In the genomic region with DNA sequence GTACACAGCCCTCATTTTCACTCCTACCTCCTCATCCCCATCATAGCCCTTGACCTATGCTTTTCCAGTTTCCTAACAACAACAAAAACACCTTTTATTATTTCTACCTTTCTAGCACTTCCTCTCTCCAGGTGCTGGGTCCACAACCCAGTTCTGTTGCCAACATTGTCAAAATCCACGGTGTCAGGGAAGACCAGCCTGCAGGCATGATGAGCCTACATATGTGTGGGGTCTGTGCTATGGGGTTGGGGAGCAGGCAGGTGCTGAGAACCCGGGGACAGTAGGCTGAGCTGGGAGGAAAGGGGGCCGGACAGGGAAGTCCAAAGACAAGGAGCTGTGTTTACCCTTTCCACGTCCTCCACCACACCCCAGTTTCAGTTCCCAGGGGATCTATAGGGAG, we compare ENCODE assay signal across 9 cellular contexts. TPM values are rescaled to one million over a fixed set of nuclear protein-coding genes. Genes with fewer than 3 reads are reported as not detected.
DNase-seq lines count a peak whose midpoint lies in the region; ATAC-seq and TF ChIP-seq lines count a peak whose summit lies in the region.
"Had no signal": no experiment of that assay in that cellular context is flagged by ENCODE, and none has a peak within 500 bp of the region (broad histone marks: within the 10 kb centered on the region; RNA-seq: fewer than 3 reads in every experiment).

No MANE protein-coding gene starts in this region.

- H3K9me2 ChIP-seq in PC-9 (ENCODE audit: insufficient read depth), result no peaks in the 10 kb centered on the region

- peak overlapping the region; percentile 91 to 98 (median 97) for H3K4me3 Mint-ChIP-seq in CD4-positive, alpha-beta memory T cell

- 48 to 60% (median 60%) methylated on average over 4 of the region's 4 CpGs for WGBS in ovary, 3 donors

- H3K9me3 Mint-ChIP-seq in CD4-positive, alpha-beta memory T cell, result no peaks in the 10 kb centered on the region

- peak overlapping the region; percentile 91 for H3K4me2 ChIP-seq in PC-9

- TF ChIP-seq CTCF in PC-9 (conservative IDR thresholded peaks at IDR 0.05) (no peak), epithelial cell of esophagus (IDR thresholded peaks at IDR 0.05; ENCODE audit: insufficient read depth, low read depth, low read length, missing control alignments) (no peak), ovary (IDR thresholded peaks at IDR 0.05) (no peak)

- H3K36me3 Mint-ChIP-seq in CD4-positive, alpha-beta memory T cell, result peaks cover 31 to 43% of the 10 kb centered on the region in 2 donors

- H3K4me1 ChIP-seq in CD4-positive, alpha-beta memory T cell (ENCODE audit: insufficient read depth, low read length), result peaks cover 34% of the 10 kb centered on the region
- H3K4me1 ChIP-seq in PC-9 (replicated peaks; ENCODE audit: insufficient read depth) (peaks cover 20% of the 10 kb centered on the region), ovary (ENCODE audit: insufficient read depth) (peaks cover 9% of the 10 kb centered on the region)

- H3K27ac ChIP-seq in CD4-positive, alpha-beta memory T cell (ENCODE audit: low read depth, low read length), result peak overlapping the region; percentile 84
- H3K27ac ChIP-seq in PC-9 (no peak overlapping the region), ovary (no peak overlapping the region)

- CTCF ChIA-PET in CD4-positive, alpha-beta memory T cell (lab: Charles Lee; ENCODE audit: partially characterized antibody), result interaction anchor here (0.9 to 12.8 kb wide), 11 partner anchors 10 to 318 kb away, joined by 3 to 212 read pairs (median 8); partner anchors contain the start of genes APOA1 and SIK3
- CTCF ChIA-PET in PC-9 (lab: Charles Lee), result interaction anchor here (0.6 kb wide), 1 partner anchor 41 kb away, joined by 5 read pairs; no protein-coding TSS in a partner anchor

- H3K4me1 Mint-ChIP-seq in CD4-positive, alpha-beta memory T cell, result peaks cover 27 to 60% (median 42%) of the 10 kb centered on the region in 4 donors

- POLR2A ChIA-PET in CD4-positive, alpha-beta memory T cell (lab: Charles Lee; ENCODE audit: partially characterized antibody), result interaction anchor here (1.2 to 6.8 kb wide), 11 partner anchors 16 to 539 kb away, joined by 3 to 100 read pairs (median 7); partner anchors contain the start of genes BUD13, CEP164, SIDT2 and SIK3
- POLR2A ChIA-PET in PC-9 (lab: Charles Lee; ENCODE audit: unreplicated experiment), result no interaction called here

- peaks cover 29% of the 10 kb centered on the region for H3K36me3 ChIP-seq in CD4-positive, alpha-beta memory T cell (ENCODE audit: insufficient read depth, low read length)
- H3K36me3 ChIP-seq in PC-9 (ENCODE audit: low read depth) (peaks cover 28% of the 10 kb centered on the region), ovary (no peaks in the 10 kb centered on the region)

- H3K27me3 Mint-ChIP-seq in CD4-positive, alpha-beta memory T cell, result peaks cover 0 to 2% of the 10 kb centered on the region in 2 donors

- no peaks in the 10 kb centered on the region for H3K27me3 ChIP-seq in CD4-positive, alpha-beta memory T cell (ENCODE audit: insufficient read depth, low read length)
- H3K27me3 ChIP-seq in PC-9 (ENCODE audit: insufficient read depth, low read depth), result no peaks in the 10 kb centered on the region
- no peaks in the 10 kb centered on the region for H3K27me3 ChIP-seq in ovary

- H4K20me1 ChIP-seq in PC-9 (ENCODE audit: insufficient read depth), result no peaks in the 10 kb centered on the region

- H3K79me2 ChIP-seq in PC-9 (ENCODE audit: low read depth), result peaks cover 21% of the 10 kb centered on the region

- no peaks in the 10 kb centered on the region for H3K9me3 ChIP-seq in CD4-positive, alpha-beta memory T cell (ENCODE audit: control insufficient read depth in 1 of 2, low read length in 2 of 2)
- H3K9me3 ChIP-seq in PC-9 (ENCODE audit: insufficient read depth, low read depth) (no peaks in the 10 kb centered on the region), ovary (no peaks in the 10 kb centered on the region)

- TF ChIP-seq POLR2A in ovary (IDR thresholded peaks at IDR 0.05), result no peak

- no peak for ATAC-seq in HG02981 (IDR thresholded peaks at IDR 0.05; ENCODE audit: unreplicated experiment)

- DNase-seq in CD4-positive, alpha-beta memory T cell, result no peak
- DNase-seq in PC-9 (no peak), epithelial cell of esophagus (ENCODE audit: low read depth) (no peak), ovary (no peak), DMS53 (lab: John Stamatoyannopoulos, UW) (no peak), MV-4-11 (lab: John Stamatoyannopoulos, UW) (no peak), NCI-H2196 treated with DMSO at 0.1 percent for 48 hours (lab: John Stamatoyannopoulos, UW; ENCODE audit: unreplicated experiment) (no peak)

- no peak for TF ChIP-seq EP300 in ovary (IDR thresholded peaks at IDR 0.05)

- H3K4me3 ChIP-seq in CD4-positive, alpha-beta memory T cell (ENCODE audit: low read length in 2 of 2), result peak overlapping the region; percentile 55 to 90
- H3K4me3 ChIP-seq in PC-9 (peak overlapping the region; percentile 76), epithelial cell of esophagus (ENCODE audit: low read length) (peak overlapping the region; percentile 89), ovary (peak overlapping the region; percentile 82)

- peak overlapping the region; percentile 96 to 99 (median 98) for H3K27ac Mint-ChIP-seq in CD4-positive, alpha-beta memory T cell

- H3F3A ChIP-seq in PC-9 (ENCODE audit: insufficient read depth, low read depth), result peaks cover 5% of the 10 kb centered on the region

- intact Hi-C loops in CD4-positive, alpha-beta memory T cell (cut with micrococcal nuclease), result loop anchor here (1.0 kb wide), 1 partner anchor 15 kb away; no protein-coding TSS in a partner anchor
- intact Hi-C loops in PC-9 (cut with micrococcal nuclease; ENCODE audit: unreplicated experiment) (loop anchor here (5.0 kb wide), 2 partner anchors 49 to 444 kb away; partner anchors contain the start of genes APOA1, PCSK7 and RNF214), ovary (cut with DNase I) (no loop called here)

- BruUV-seq in PC-9 (replicated peaks; lab: Mats Ljungman, UMichigan), result no TSS peak

- H2AFZ ChIP-seq in PC-9, result peak overlapping the region; percentile 95

RNA-seq across cellular contexts. Expression of gene ZPR1, which starts 0.7 kb away (rescaled TPM):
- total RNA-seq in CD4-positive, alpha-beta memory T cell, result 10 to 100 TPM; 59.5 to 73.4 TPM
- 10 to 100 TPM; 45.8 to 48.1 TPM for polyA plus RNA-seq in CD4-positive, alpha-beta memory T cell
- 29.6 and 33.0 TPM in 2 replicates for total RNA-seq in PC-9 (2021)
- total RNA-seq in ovary, result 10 to 100 TPM; 12.0 to 68.7 (median 37.0) TPM
- polyA plus RNA-seq in ovary, result 10 to 100 TPM; 17.8 to 58.3 TPM

RNA-seq across cellular contexts. Expression of gene APOA5, which starts 3.1 kb away (rescaled TPM):
- not detected for total RNA-seq in CD4-positive, alpha-beta memory T cell
- not detected for polyA plus RNA-seq in CD4-positive, alpha-beta memory T cell
- not detected in 2 replicates for total RNA-seq in PC-9 (2021)
- under 1 TPM in 2 of 7 donors, not detected in 5; 0.35 to 0.43 TPM for total RNA-seq in ovary
- polyA plus RNA-seq in ovary, result not detected
- total RNA-seq: SK-MEL-5 had no signal

RNA-seq across cellular contexts. Expression of gene BUD13, which starts 15.7 kb away (rescaled TPM):
- 10 to 100 TPM; 19.9 to 23.1 TPM for total RNA-seq in CD4-positive, alpha-beta memory T cell
- 10 to 100 TPM in 1 of 2 donors, 1 to 10 TPM in 1; 2.3 to 20.6 TPM for polyA plus RNA-seq in CD4-positive, alpha-beta memory T cell
- total RNA-seq in PC-9 (2021), result 13.5 and 16.4 TPM in 2 replicates
- 10 to 100 TPM; 14.3 to 20.3 (median 17.0) TPM for total RNA-seq in ovary
- polyA plus RNA-seq in ovary, result 10 to 100 TPM; 15.6 to 25.0 TPM

RNA-seq across cellular contexts. Expression of gene APOA4, which starts 34.6 kb away (rescaled TPM):
- total RNA-seq in CD4-positive, alpha-beta memory T cell, result not detected
- polyA plus RNA-seq in CD4-positive, alpha-beta memory T cell, result not detected
- not detected in 2 replicates for total RNA-seq in PC-9 (2021)
- total RNA-seq in ovary, result 10 to 100 TPM in 1 of 7 donors, not detected in 6; 41.7 TPM
- polyA plus RNA-seq in ovary, result under 1 TPM in 1 of 2 donors, not detected in 1; 0.19 TPM
- total RNA-seq: SK-MEL-5 had no signal

RNA-seq across cellular contexts. Expression of gene APOC3, which starts 41.2 kb away (rescaled TPM):
- not detected for total RNA-seq in CD4-positive, alpha-beta memory T cell
- not detected for polyA plus RNA-seq in CD4-positive, alpha-beta memory T cell
- not detected in 2 replicates for total RNA-seq in PC-9 (2021)
- total RNA-seq in ovary, result 10 to 100 TPM in 1 of 7 donors, 1 to 10 TPM in 2, not detected in 4; 2.7 to 18.0 (median 4.3) TPM
- not detected for polyA plus RNA-seq in ovary
- total RNA-seq: SK-MEL-5 had no signal

Comparison
In these comparisons a context has a peak if more than half of its experiments do, and no peak if none do; other contexts are left out.
1. intact Hi-C loops: an anchor here in CD4-positive, alpha-beta memory T cell (1.0 kb wide) and PC-9 (5.0 kb wide); none called in ovary.